ENCODE assay signal across 12 cellular contexts in the genomic region with DNA sequence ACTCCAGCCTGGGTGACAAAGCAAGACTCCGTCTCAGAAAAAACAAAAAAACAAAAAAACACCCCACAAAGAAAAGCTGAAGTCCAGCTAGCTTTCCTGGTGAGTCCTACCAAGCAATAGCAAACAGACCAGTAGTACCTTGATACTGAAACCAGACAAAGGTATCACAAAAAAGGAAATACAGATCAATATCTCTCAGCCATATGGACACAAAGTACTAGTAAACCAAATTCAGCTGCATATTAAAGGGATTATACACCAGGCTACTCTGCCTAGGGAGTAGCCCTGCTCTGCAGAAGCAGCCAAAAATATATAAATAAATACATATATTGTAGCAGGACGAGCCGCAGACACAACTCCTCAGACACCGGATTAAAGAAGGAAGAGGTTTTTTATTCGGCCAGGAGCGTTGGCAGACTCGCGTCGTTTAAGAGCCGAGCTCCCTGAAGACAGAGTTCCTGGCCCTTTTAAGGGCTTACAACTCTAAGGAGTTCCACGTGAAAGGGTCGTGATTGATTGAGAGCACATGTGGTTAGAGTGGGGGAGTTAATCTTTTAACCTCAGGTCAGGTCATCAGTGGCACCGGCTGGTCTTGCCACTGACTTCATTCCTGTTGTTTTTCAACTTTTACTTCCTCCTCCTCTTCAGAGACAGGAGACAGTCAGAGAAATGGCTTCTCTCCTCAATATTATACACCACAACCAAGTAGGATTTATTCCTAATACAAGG. TPM values are rescaled to one million over a fixed set of nuclear protein-coding genes. Genes with fewer than 3 reads are reported as not detected.
DNase-seq lines count a peak whose midpoint lies in the region; ATAC-seq and TF ChIP-seq lines count a peak whose summit lies in the region.
"Had no signal": no experiment of that assay in that cellular context is flagged by ENCODE, and none has a peak within 500 bp of the region (broad histone marks: within the 10 kb centered on the region; RNA-seq: fewer than 3 reads in every experiment).

No MANE protein-coding gene starts in this region.

- H4K8ac ChIP-seq in mesenchymal stem cell (ENCODE audit: low read length): no peak overlapping the region

- peak overlapping the region; percentile 54 for H3K4me3 Mint-ChIP-seq in stimulated activated naive CD8-positive, alpha-beta T cell treated with anti-CD3 and anti-CD28 coated beads, Interleukin-15, Interleukin-2, amounts not matched to agents 100 ng/mL and 50 ng/mL, for 24 hours
- H3K4me3 Mint-ChIP-seq in activated T-helper 17 cell treated with anti-CD3 and anti-CD28 coated beads, Interleukin-2, amount 50 U/mL, for 72 hours: peak overlapping the region; percentile 41

- no peak overlapping the region for H3K14ac ChIP-seq in mesenchymal stem cell (ENCODE audit: low read length in 2 of 2)

- H3K4me1 Mint-ChIP-seq in stimulated activated naive CD8-positive, alpha-beta T cell treated with anti-CD3 and anti-CD28 coated beads, Interleukin-15, Interleukin-2, amounts not matched to agents 100 ng/mL and 50 ng/mL, for 24 hours (ENCODE audit: low read depth): peaks cover 11% of the 10 kb centered on the region
- H3K4me1 Mint-ChIP-seq in activated T-helper 17 cell treated with anti-CD3 and anti-CD28 coated beads, Interleukin-2, amount 50 U/mL, for 72 hours: peaks cover 8% of the 10 kb centered on the region

- H3K4me1 ChIP-seq in mesenchymal stem cell (ENCODE audit: control insufficient read depth, insufficient read depth, low read depth, low read length): no peaks in the 10 kb centered on the region
- H3K4me1 ChIP-seq: SJSA1 had no signal

- DNase-seq in stimulated activated naive CD8-positive, alpha-beta T cell treated with anti-CD3 and anti-CD28 coated beads, Interleukin-15, Interleukin-2, amounts not matched to agents 100 U/mL and 50 U/mL, for 24 hours: no peak
- no peak for DNase-seq in mesenchymal stem cell
- no peak for DNase-seq in left ventricle myocardium superior
- no peak for DNase-seq in stimulated activated naive CD4-positive, alpha-beta T cell treated with Interleukin-2 at 50 U/mL for 16 hours (lab: John Stamatoyannopoulos, UW)
- DNase-seq in dorsolateral prefrontal cortex: no peak
- DNase-seq: left cardiac atrium; NCI-H2029 treated with DMSO at 0.1 percent for 48 hours; stimulated activated CD4-positive, alpha-beta T cell treated with anti-CD3 and anti-CD28 coated beads, Interleukin-12 subunit alpha, Interleukin-12 subunit beta, amount 100 ng/mL, for 4 hours had no signal

- H3K27ac ChIP-seq in mesenchymal stem cell (ENCODE audit: low read length, poor library complexity, severe bottlenecking): no peak overlapping the region
- H3K27ac ChIP-seq in dorsolateral prefrontal cortex: peak overlapping the region in 1 of 59 donors; percentile 2
- H3K27ac ChIP-seq: SJSA1 had no signal

- no peaks in the 10 kb centered on the region for H3K79me1 ChIP-seq in mesenchymal stem cell (replicated peaks; ENCODE audit: low read length, poor library complexity, severe bottlenecking)

- no peak for ATAC-seq in stimulated activated naive CD8-positive, alpha-beta T cell treated with anti-CD3 and anti-CD28 coated beads, Interleukin-15, Interleukin-2, amounts not matched to agents 100 U/mL and 50 U/mL, for 24 hours
- no peak for ATAC-seq in activated T-helper 17 cell treated with anti-CD3 and anti-CD28 coated beads, Interleukin-2, amount 50 U/mL, for 72 hours (replicated peaks)
- no peak for ATAC-seq in HG02678 (IDR thresholded peaks at IDR 0.05; ENCODE audit: unreplicated experiment)
- ATAC-seq in left ventricle myocardium superior: no peak
- ATAC-seq: left cardiac atrium had no signal

- H3K18ac ChIP-seq in mesenchymal stem cell (ENCODE audit: low read depth in 1 of 2, low read length in 2 of 2): no peak overlapping the region

- no peak overlapping the region for H4K91ac ChIP-seq in mesenchymal stem cell (ENCODE audit: low read length)

- H3K4me2 ChIP-seq in mesenchymal stem cell (ENCODE audit: low read length, poor library complexity, severe bottlenecking): no peak overlapping the region

- H3K27me3 ChIP-seq in mesenchymal stem cell (ENCODE audit: control insufficient read depth in 1 of 2, insufficient read depth in 1 of 2, low read length in 2 of 2): peaks cover 5 to 40% of the 10 kb centered on the region in 2 experiments
- no peaks in the 10 kb centered on the region for H3K27me3 ChIP-seq in dorsolateral prefrontal cortex
- H3K27me3 ChIP-seq: SJSA1 had no signal

- H3K27ac Mint-ChIP-seq in stimulated activated naive CD8-positive, alpha-beta T cell treated with anti-CD3 and anti-CD28 coated beads, Interleukin-15, Interleukin-2, amounts not matched to agents 100 ng/mL and 50 ng/mL, for 24 hours: peak overlapping the region; percentile 37
- H3K27ac Mint-ChIP-seq in activated T-helper 17 cell treated with anti-CD3 and anti-CD28 coated beads, Interleukin-2, amount 50 U/mL, for 72 hours: no peak overlapping the region

- H2BK15ac ChIP-seq in mesenchymal stem cell (ENCODE audit: low read depth, poor library complexity, severe bottlenecking): no peak overlapping the region

- peak overlapping the region in 1 of 2 experiments; percentile 65 for H3K4me3 ChIP-seq in mesenchymal stem cell (ENCODE audit: insufficient read depth in 1 of 2, low read depth in 1 of 2, low read length in 2 of 2)
- H3K4me3 ChIP-seq in dorsolateral prefrontal cortex: peak overlapping the region in 12 of 59 donors; percentile 3 to 30 (median 18)
- H3K4me3 ChIP-seq: SJSA1 had no signal

- H3K4ac ChIP-seq in mesenchymal stem cell (ENCODE audit: low read depth in 1 of 2, low read length in 2 of 2): no peak overlapping the region

- WGBS in mesenchymal stem cell: 50% methylated on average over 13 of the region's 13 CpGs

- H3K9ac ChIP-seq in mesenchymal stem cell (ENCODE audit: low read length): peak overlapping the region; percentile 48

- H3K9me3 Mint-ChIP-seq in stimulated activated naive CD8-positive, alpha-beta T cell treated with anti-CD3 and anti-CD28 coated beads, Interleukin-15, Interleukin-2, amounts not matched to agents 100 ng/mL and 50 ng/mL, for 24 hours: peaks cover 4% of the 10 kb centered on the region
- H3K9me3 Mint-ChIP-seq in activated T-helper 17 cell treated with anti-CD3 and anti-CD28 coated beads, Interleukin-2, amount 50 U/mL, for 72 hours: no peaks in the 10 kb centered on the region

- H2AK5ac ChIP-seq in mesenchymal stem cell (ENCODE audit: low read length, severe bottlenecking): no peak overlapping the region

- no peak overlapping the region for H2BK5ac ChIP-seq in mesenchymal stem cell (ENCODE audit: low read depth, low read length, poor library complexity, severe bottlenecking)

- H2BK120ac ChIP-seq in mesenchymal stem cell (ENCODE audit: low read depth, low read length): no peak overlapping the region

- intact Hi-C loops in left ventricle myocardium superior (cut with micrococcal nuclease) (no loop called here), dorsolateral prefrontal cortex (cut with DNase I) (no loop called here)

- no peak overlapping the region for H2BK12ac ChIP-seq in mesenchymal stem cell (ENCODE audit: low read length in 2 of 2)

- no peak for TF ChIP-seq CTCF in dorsolateral prefrontal cortex (IDR thresholded peaks at IDR 0.05 in 54 of 56, conservative IDR thresholded peaks at IDR 0.05 in 2 of 56; ENCODE audit: low read depth in 1 of 56, partially characterized antibody in 56 of 56)

- H3K27me3 Mint-ChIP-seq in stimulated activated naive CD8-positive, alpha-beta T cell treated with anti-CD3 and anti-CD28 coated beads, Interleukin-15, Interleukin-2, amounts not matched to agents 100 ng/mL and 50 ng/mL, for 24 hours: peaks cover 38% of the 10 kb centered on the region
- H3K27me3 Mint-ChIP-seq in activated T-helper 17 cell treated with anti-CD3 and anti-CD28 coated beads, Interleukin-2, amount 50 U/mL, for 72 hours: peaks cover 19% of the 10 kb centered on the region

- no peaks in the 10 kb centered on the region for H3K9me3 ChIP-seq in mesenchymal stem cell (ENCODE audit: control insufficient read depth, low read length)
- H3K9me3 ChIP-seq: SJSA1 had no signal

- no peak overlapping the region for H3K23ac ChIP-seq in mesenchymal stem cell (ENCODE audit: low read length in 2 of 2)

- no peaks in the 10 kb centered on the region for H3K36me3 Mint-ChIP-seq in stimulated activated naive CD8-positive, alpha-beta T cell treated with anti-CD3 and anti-CD28 coated beads, Interleukin-15, Interleukin-2, amounts not matched to agents 100 ng/mL and 50 ng/mL, for 24 hours (ENCODE audit: low read depth)
- no peaks in the 10 kb centered on the region for H3K36me3 Mint-ChIP-seq in activated T-helper 17 cell treated with anti-CD3 and anti-CD28 coated beads, Interleukin-2, amount 50 U/mL, for 72 hours (ENCODE audit: low read depth)

- H2AFZ ChIP-seq in mesenchymal stem cell (ENCODE audit: low read depth, low read length): no peak overlapping the region

- H3K36me3 ChIP-seq in mesenchymal stem cell (ENCODE audit: control insufficient read depth in 1 of 2, insufficient read depth in 2 of 2, low read depth in 1 of 2, low read length in 2 of 2): no peaks in the 10 kb centered on the region
- H3K36me3 ChIP-seq: SJSA1 had no signal

RNA-seq across cellular contexts. Expression of a gene that starts 38.4 kb away (rescaled TPM):
- 10 to 100 TPM; 10.0 to 11.8 TPM for total RNA-seq in activated T-helper 17 cell treated with anti-CD3 and anti-CD28 coated beads, Interleukin-2, amount 50 U/mL, for 72 hours
- 2.3 TPM for polyA plus RNA-seq in mesenchymal stem cell (2013, experiment 1 of 2)
- polyA plus RNA-seq in mesenchymal stem cell (2013, experiment 2 of 2): 3.0 TPM
- 5.9 TPM for total RNA-seq in left ventricle myocardium superior
- total RNA-seq in dorsolateral prefrontal cortex: 100 to 1,000 TPM in 78 of 120 experiments, 10 to 100 TPM in 42; 74.4 to 162 (median 104) TPM

Comparison
In these comparisons a context has a peak if more than half of its experiments do, and no peak if none do; other contexts are left out.
1. RNA of a gene that starts 38.4 kb away (total RNA-seq): 74.4 to 162 TPM in dorsolateral prefrontal cortex; 10.0 to 11.8 TPM in activated T-helper 17 cell treated with anti-CD3 and anti-CD28 coated beads, Interleukin-2, amount 50 U/mL, for 72 hours and 5.9 TPM in left ventricle myocardium superior (single experiment); every median in the first group is over 4 times any median in the second.